Comparison of ENCODE assay signal across 8 cellular contexts in genomic region chr19:7943444-7944176, GRCh38. TPM values are rescaled to one million over a fixed set of nuclear protein-coding genes. Genes with fewer than 3 reads are reported as not detected.
DNase-seq lines count a peak whose midpoint lies in the region; ATAC-seq and TF ChIP-seq lines count a peak whose summit lies in the region.

Gene TIMM44, minus strand, starts transcription at chr19:7943666. Its CDS starts 15 bp downstream, at chr19:7943651.

- H3K4me1 Mint-ChIP-seq in T-helper 2 cell treated with Interferon-gamma antibody and Interleukin-4, amounts not matched to agents 5 μg/mL and 100 μg/mL, for 36 hours (ENCODE audit: low read depth) = peaks cover 22% of the 10 kb centered on the region

- TF ChIP-seq CTCF in ascending aorta (IDR thresholded peaks at IDR 0.05) (no peak), uterus (IDR thresholded peaks at IDR 0.05) (peak in 1 of 4 experiments; percentile 8)

- H3K27ac Mint-ChIP-seq in T-helper 2 cell treated with Interferon-gamma antibody and Interleukin-4, amounts not matched to agents 5 μg/mL and 100 μg/mL, for 36 hours = peak within 1 kb of the TSS; percentile 97

- peak; percentile 51 to 65 for TF ChIP-seq POLR2A in uterus (IDR thresholded peaks at IDR 0.05)

- WGBS in right cardiac atrium = under 1% methylated on average over 56 of the region's 56 CpGs

- no peaks in the 10 kb centered on the region for H3K9me3 Mint-ChIP-seq in T-helper 2 cell treated with Interferon-gamma antibody and Interleukin-4, amounts not matched to agents 5 μg/mL and 100 μg/mL, for 36 hours

- ATAC-seq in GM18502 (IDR thresholded peaks at IDR 0.05; ENCODE audit: poor library complexity, unreplicated experiment) = peak; percentile 93
- ATAC-seq in HG02970 (IDR thresholded peaks at IDR 0.05; ENCODE audit: low FRiP score, unreplicated experiment) = peak; percentile 95
- peak; percentile 99 for ATAC-seq in right cardiac atrium

- H3K36me3 Mint-ChIP-seq in T-helper 2 cell treated with Interferon-gamma antibody and Interleukin-4, amounts not matched to agents 5 μg/mL and 100 μg/mL, for 36 hours (ENCODE audit: low read depth) = peaks cover 10% of the 10 kb centered on the region

- peak within 1 kb of the TSS; percentile 97 for H3K4me3 Mint-ChIP-seq in T-helper 2 cell treated with Interferon-gamma antibody and Interleukin-4, amounts not matched to agents 5 μg/mL and 100 μg/mL, for 36 hours

- H3K9me3 ChIP-seq in ascending aorta = no peaks in the 10 kb centered on the region
- H3K9me3 ChIP-seq in right cardiac atrium (ENCODE audit: control insufficient read depth, low read length) = no peaks in the 10 kb centered on the region
- H3K9me3 ChIP-seq in uterus = no peaks in the 10 kb centered on the region

- H3K27me3 ChIP-seq in ascending aorta = no peaks in the 10 kb centered on the region
- no peaks in the 10 kb centered on the region for H3K27me3 ChIP-seq in right cardiac atrium (ENCODE audit: control insufficient read depth, insufficient read depth)
- no peaks in the 10 kb centered on the region for H3K27me3 ChIP-seq in uterus

- H3K27ac ChIP-seq in ascending aorta (peak within 1 kb of the TSS; percentile 91 to 93), right cardiac atrium (ENCODE audit: low read length) (peak within 1 kb of the TSS; percentile 91), uterus (peak within 1 kb of the TSS; percentile 97 to 98)

- H3K27me3 Mint-ChIP-seq in T-helper 2 cell treated with Interferon-gamma antibody and Interleukin-4, amounts not matched to agents 5 μg/mL and 100 μg/mL, for 36 hours (ENCODE audit: low read depth) = no peaks in the 10 kb centered on the region

- DNase-seq in NCI-H1930 (lab: John Stamatoyannopoulos, UW) (peak; percentile 95 to 97), ascending aorta (ENCODE audit: low spot score in 2 of 2) (peak; percentile 98 to 100), right cardiac atrium (peak; percentile 99), pulmonary artery endothelial cell (ENCODE audit: low read depth, low spot score) (peak; percentile 98), uterus (peak; percentile 99)
- DNase-seq in T-helper 2 cell treated with Interferon-gamma antibody and Interleukin-4, amounts not matched to agents 5 μg/mL and 100 μg/mL, for 36 hours (ENCODE audit: low spot score) = peak; percentile 99

- H3K36me3 ChIP-seq in ascending aorta (peaks cover 11 to 15% of the 10 kb centered on the region in 2 donors), uterus (no peaks in the 10 kb centered on the region)

- intact Hi-C loops in ascending aorta (cut with DNase I) (loop anchor here (1.0 to 2.0 kb wide), 5 partner anchors 14 to 309 kb away; partner anchors contain the start of genes MAP2K7 and SNAPC2), right cardiac atrium (cut with DNase I) (loop anchor here (10.0 kb wide), 2 partner anchors 61 to 311 kb away; partner anchors contain the start of gene ELAVL1 (in 1 of the 4)), uterus (cut with DNase I; ENCODE audit: low total_unique reads) (loop anchor here (5.0 kb wide), 1 partner anchor 59 kb away; no protein-coding TSS in a partner anchor)

- H3K4me3 ChIP-seq in ascending aorta = peak within 1 kb of the TSS; percentile 58 to 81
- peak within 1 kb of the TSS; percentile 63 for H3K4me3 ChIP-seq in right cardiac atrium (ENCODE audit: low read length)
- H3K4me3 ChIP-seq in uterus = peak within 1 kb of the TSS; percentile 64 to 98

- H3K4me1 ChIP-seq in ascending aorta (peaks cover 0 to 13% of the 10 kb centered on the region in 2 donors), right cardiac atrium (ENCODE audit: control insufficient read depth, insufficient read depth, low read length) (no peaks in the 10 kb centered on the region), uterus (peaks cover 9 to 10% of the 10 kb centered on the region in 2 donors)

RNA-seq across cellular contexts. Expression of gene TIMM44, which starts in this region (rescaled TPM):
- total RNA-seq in ascending aorta (151 TPM), right cardiac atrium (10 to 100 TPM; 51.1 to 88.9 (median 64.0) TPM), pulmonary artery endothelial cell (44.0 and 51.6 TPM in 2 replicates), uterus (100 to 1,000 TPM in 1 of 4 donors, 10 to 100 TPM in 3; 41.1 to 117 (median 62.9) TPM)
- polyA plus RNA-seq in right cardiac atrium = 64.6 TPM

Comparison
In these comparisons a context has a peak if more than half of its experiments do, and no peak if none do; other contexts are left out.
1. Peak in every context shown above with its lines: DNase-seq, ATAC-seq, H3K4me3 ChIP-seq and H3K27ac ChIP-seq.